Comparison of ENCODE assay signal across 9 cellular contexts in the genomic region with DNA sequence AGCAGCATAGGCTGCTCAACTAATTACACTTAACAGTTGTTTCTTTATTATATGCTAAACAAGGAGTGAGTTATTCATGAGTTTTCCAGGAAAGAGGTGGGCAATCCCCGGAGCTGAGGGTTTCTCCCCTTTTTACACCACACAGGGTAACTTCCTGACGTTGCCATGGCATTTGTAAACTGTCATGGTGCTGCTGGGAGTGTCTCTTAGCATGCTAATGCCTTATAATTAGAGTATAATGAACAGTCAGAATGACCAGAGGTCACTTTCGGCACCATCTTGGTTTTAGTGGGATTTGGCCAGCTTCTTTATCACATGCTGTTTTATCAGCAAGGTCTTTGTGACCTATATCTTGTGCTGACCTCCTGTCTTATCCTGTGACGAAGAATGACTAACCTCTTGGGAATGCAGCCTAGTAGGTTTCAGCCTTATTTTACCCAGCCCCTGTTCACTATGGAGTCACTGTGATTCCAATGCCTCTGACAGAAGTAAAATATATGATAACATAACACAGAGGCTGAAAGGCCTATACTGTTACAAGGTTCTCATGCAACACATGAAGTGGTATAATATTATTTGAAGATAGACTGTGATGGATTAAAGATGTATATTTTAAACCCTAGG. TPM values are rescaled to one million over a fixed set of nuclear protein-coding genes. Genes with fewer than 3 reads are reported as not detected.
DNase-seq lines count a peak whose midpoint lies in the region; ATAC-seq and TF ChIP-seq lines count a peak whose summit lies in the region.
"Had no signal": no experiment of that assay in that cellular context is flagged by ENCODE, and none has a peak within 500 bp of the region (broad histone marks: within the 10 kb centered on the region; RNA-seq: fewer than 3 reads in every experiment).

No MANE protein-coding gene starts in this region.

- POLR2A ChIA-PET in WTC11 (lab: Charles Lee), result no interaction called here

- peak; percentile 87 for ATAC-seq in WTC11

- no peaks in the 10 kb centered on the region for H3K36me3 Mint-ChIP-seq in WTC11
- H3K36me3 Mint-ChIP-seq in stimulated activated naive CD8-positive, alpha-beta T cell treated with anti-CD3 and anti-CD28 coated beads, Interleukin-15, Interleukin-2, amounts not matched to agents 100 ng/mL and 50 ng/mL, for 24 hours (ENCODE audit: low read depth), result no peaks in the 10 kb centered on the region
- H3K36me3 Mint-ChIP-seq: CD14-positive monocyte had no signal

- peak overlapping the region; percentile 41; the same call in 1 of the 2 replicates for H3K27ac Mint-ChIP-seq in WTC11
- H3K27ac Mint-ChIP-seq in stimulated activated naive CD8-positive, alpha-beta T cell treated with anti-CD3 and anti-CD28 coated beads, Interleukin-15, Interleukin-2, amounts not matched to agents 100 ng/mL and 50 ng/mL, for 24 hours, result peak overlapping the region; percentile 30
- H3K27ac Mint-ChIP-seq: CD14-positive monocyte had no signal

- H3K27me3 Mint-ChIP-seq in WTC11 (ENCODE audit: low read depth), result no peaks in the 10 kb centered on the region; the same call in 1 of the 2 replicates
- H3K27me3 Mint-ChIP-seq in stimulated activated naive CD8-positive, alpha-beta T cell treated with anti-CD3 and anti-CD28 coated beads, Interleukin-15, Interleukin-2, amounts not matched to agents 100 ng/mL and 50 ng/mL, for 24 hours, result no peaks in the 10 kb centered on the region

- peaks cover 21% of the 10 kb centered on the region for H3K4me1 Mint-ChIP-seq in WTC11
- peaks cover 29% of the 10 kb centered on the region for H3K4me1 Mint-ChIP-seq in stimulated activated naive CD8-positive, alpha-beta T cell treated with anti-CD3 and anti-CD28 coated beads, Interleukin-15, Interleukin-2, amounts not matched to agents 100 ng/mL and 50 ng/mL, for 24 hours (ENCODE audit: low read depth)

- CTCF ChIA-PET in WTC11 (lab: Charles Lee), result no interaction called here

- H3K9me3 Mint-ChIP-seq in WTC11, result no peaks in the 10 kb centered on the region
- H3K9me3 Mint-ChIP-seq in stimulated activated naive CD8-positive, alpha-beta T cell treated with anti-CD3 and anti-CD28 coated beads, Interleukin-15, Interleukin-2, amounts not matched to agents 100 ng/mL and 50 ng/mL, for 24 hours, result no peaks in the 10 kb centered on the region

- H3K4me3 Mint-ChIP-seq in WTC11, result no peak overlapping the region
- H3K4me3 Mint-ChIP-seq in stimulated activated naive CD8-positive, alpha-beta T cell treated with anti-CD3 and anti-CD28 coated beads, Interleukin-15, Interleukin-2, amounts not matched to agents 100 ng/mL and 50 ng/mL, for 24 hours, result no peak overlapping the region
- H3K4me3 Mint-ChIP-seq: CD14-positive monocyte had no signal

- peak in 2 of 3 donors; percentile 38 to 40 for DNase-seq in stimulated activated CD4-positive, alpha-beta T cell treated with anti-CD3 and anti-CD28 coated beads, Interleukin-12 subunit alpha, Interleukin-12 subunit beta, amount 100 ng/mL, for 48 hours (ENCODE audit: low read depth in 2 of 3, low spot score in 1 of 3)
- DNase-seq in stimulated activated CD4-positive, alpha-beta T cell treated with anti-CD3 and anti-CD28 coated beads, Interleukin-12 subunit alpha, Interleukin-12 subunit beta, amount 100 ng/mL, for 4 hours, result no peak
- DNase-seq in WTC11 (ENCODE audit: low spot score), result no peak
- DNase-seq in glomerular visceral epithelial cell (ENCODE audit: extremely low spot score), result peak; percentile 49
- no peak for DNase-seq in GM03348 (ENCODE audit: low spot score)
- no peak for DNase-seq in NCI-H187 (lab: John Stamatoyannopoulos, UW)
- DNase-seq in HuH-7 (ENCODE audit: low spot score), result no peak

- no peak for TF ChIP-seq CTCF in WTC11 (IDR thresholded peaks at IDR 0.05)

TF ChIP-seq in WTC11, 78 proteins besides CTCF, POLR2A, EP300 and RAD21 (continues in another document):
- TF ChIP-seq, protein P1, sequence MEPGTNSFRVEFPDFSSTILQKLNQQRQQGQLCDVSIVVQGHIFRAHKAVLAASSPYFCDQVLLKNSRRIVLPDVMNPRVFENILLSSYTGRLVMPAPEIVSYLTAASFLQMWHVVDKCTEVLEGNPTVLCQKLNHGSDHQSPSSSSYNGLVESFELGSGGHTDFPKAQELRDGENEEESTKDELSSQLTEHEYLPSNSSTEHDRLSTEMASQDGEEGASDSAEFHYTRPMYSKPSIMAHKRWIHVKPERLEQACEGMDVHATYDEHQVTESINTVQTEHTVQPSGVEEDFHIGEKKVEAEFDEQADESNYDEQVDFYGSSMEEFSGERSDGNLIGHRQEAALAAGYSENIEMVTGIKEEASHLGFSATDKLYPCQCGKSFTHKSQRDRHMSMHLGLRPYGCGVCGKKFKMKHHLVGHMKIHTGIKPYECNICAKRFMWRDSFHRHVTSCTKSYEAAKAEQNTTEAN (CRISPR knock-in tag; IDR thresholded peaks at IDR 0.05), result no peak
- TF ChIP-seq ZNF121 (CRISPR knock-in tag; IDR thresholded peaks at IDR 0.05) (no peak), AFF4 (CRISPR knock-in tag; IDR thresholded peaks at IDR 0.05; ENCODE audit: borderline replicate concordance) (no peak), ZNF423 (CRISPR knock-in tag; IDR thresholded peaks at IDR 0.05) (no peak), TEAD1 (CRISPR knock-in tag; IDR thresholded peaks at IDR 0.05) (no peak), ZNF317 (CRISPR knock-in tag; IDR thresholded peaks at IDR 0.05; ENCODE audit: borderline replicate concordance, low read depth) (no peak), NR1H2 (CRISPR knock-in tag; IDR thresholded peaks at IDR 0.05) (no peak), GRHL2 (CRISPR knock-in tag; IDR thresholded peaks at IDR 0.05; ENCODE audit: insufficient replicate concordance, severe bottlenecking) (no peak), ZNF671 (CRISPR knock-in tag; IDR thresholded peaks at IDR 0.05) (no peak), TEAD4 (CRISPR knock-in tag; IDR thresholded peaks at IDR 0.05) (no peak), ZNF416 (CRISPR knock-in tag; IDR thresholded peaks at IDR 0.05) (no peak), ETV6 (CRISPR knock-in tag; IDR thresholded peaks at IDR 0.05) (no peak)
- TF ChIP-seq, protein P2, sequence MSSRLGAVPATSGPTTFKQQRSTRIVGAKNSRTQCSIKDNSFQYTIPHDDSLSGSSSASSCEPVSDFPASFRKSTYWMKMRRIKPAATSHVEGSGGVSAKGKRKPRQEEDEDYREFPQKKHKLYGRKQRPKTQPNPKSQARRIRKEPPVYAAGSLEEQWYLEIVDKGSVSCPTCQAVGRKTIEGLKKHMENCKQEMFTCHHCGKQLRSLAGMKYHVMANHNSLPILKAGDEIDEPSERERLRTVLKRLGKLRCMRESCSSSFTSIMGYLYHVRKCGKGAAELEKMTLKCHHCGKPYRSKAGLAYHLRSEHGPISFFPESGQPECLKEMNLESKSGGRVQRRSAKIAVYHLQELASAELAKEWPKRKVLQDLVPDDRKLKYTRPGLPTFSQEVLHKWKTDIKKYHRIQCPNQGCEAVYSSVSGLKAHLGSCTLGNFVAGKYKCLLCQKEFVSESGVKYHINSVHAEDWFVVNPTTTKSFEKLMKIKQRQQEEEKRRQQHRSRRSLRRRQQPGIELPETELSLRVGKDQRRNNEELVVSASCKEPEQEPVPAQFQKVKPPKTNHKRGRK (CRISPR knock-in tag; IDR thresholded peaks at IDR 0.05; ENCODE audit: borderline replicate concordance), result no peak
- TF ChIP-seq, protein P3, sequence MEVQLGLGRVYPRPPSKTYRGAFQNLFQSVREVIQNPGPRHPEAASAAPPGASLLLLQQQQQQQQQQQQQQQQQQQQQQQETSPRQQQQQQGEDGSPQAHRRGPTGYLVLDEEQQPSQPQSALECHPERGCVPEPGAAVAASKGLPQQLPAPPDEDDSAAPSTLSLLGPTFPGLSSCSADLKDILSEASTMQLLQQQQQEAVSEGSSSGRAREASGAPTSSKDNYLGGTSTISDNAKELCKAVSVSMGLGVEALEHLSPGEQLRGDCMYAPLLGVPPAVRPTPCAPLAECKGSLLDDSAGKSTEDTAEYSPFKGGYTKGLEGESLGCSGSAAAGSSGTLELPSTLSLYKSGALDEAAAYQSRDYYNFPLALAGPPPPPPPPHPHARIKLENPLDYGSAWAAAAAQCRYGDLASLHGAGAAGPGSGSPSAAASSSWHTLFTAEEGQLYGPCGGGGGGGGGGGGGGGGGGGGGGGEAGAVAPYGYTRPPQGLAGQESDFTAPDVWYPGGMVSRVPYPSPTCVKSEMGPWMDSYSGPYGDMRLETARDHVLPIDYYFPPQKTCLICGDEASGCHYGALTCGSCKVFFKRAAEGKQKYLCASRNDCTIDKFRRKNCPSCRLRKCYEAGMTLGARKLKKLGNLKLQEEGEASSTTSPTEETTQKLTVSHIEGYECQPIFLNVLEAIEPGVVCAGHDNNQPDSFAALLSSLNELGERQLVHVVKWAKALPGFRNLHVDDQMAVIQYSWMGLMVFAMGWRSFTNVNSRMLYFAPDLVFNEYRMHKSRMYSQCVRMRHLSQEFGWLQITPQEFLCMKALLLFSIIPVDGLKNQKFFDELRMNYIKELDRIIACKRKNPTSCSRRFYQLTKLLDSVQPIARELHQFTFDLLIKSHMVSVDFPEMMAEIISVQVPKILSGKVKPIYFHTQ (CRISPR knock-in tag; IDR thresholded peaks at IDR 0.05), result no peak

RNA-seq across cellular contexts. Expression of gene RDX, which starts 41.3 kb away (rescaled TPM):
- total RNA-seq in WTC11 (2021), result 71.8 to 77.4 TPM (median 72.9 TPM) in 3 replicates

Comparison
In these comparisons a context has a peak if more than half of its experiments do, and no peak if none do; other contexts are left out.
1. DNase-seq: peak in stimulated activated CD4-positive, alpha-beta T cell treated with anti-CD3 and anti-CD28 coated beads, Interleukin-12 subunit alpha, Interleukin-12 subunit beta, amount 100 ng/mL, for 48 hours (2 of 3) and glomerular visceral epithelial cell (single experiment); none in stimulated activated CD4-positive, alpha-beta T cell treated with anti-CD3 and anti-CD28 coated beads, Interleukin-12 subunit alpha, Interleukin-12 subunit beta, amount 100 ng/mL, for 4 hours (single experiment), WTC11 (single experiment), GM03348 (single experiment), NCI-H187 (0 of 2) and HuH-7 (single experiment).